Comparison of ENCODE assay signal across 18 cellular contexts in the genomic region with DNA sequence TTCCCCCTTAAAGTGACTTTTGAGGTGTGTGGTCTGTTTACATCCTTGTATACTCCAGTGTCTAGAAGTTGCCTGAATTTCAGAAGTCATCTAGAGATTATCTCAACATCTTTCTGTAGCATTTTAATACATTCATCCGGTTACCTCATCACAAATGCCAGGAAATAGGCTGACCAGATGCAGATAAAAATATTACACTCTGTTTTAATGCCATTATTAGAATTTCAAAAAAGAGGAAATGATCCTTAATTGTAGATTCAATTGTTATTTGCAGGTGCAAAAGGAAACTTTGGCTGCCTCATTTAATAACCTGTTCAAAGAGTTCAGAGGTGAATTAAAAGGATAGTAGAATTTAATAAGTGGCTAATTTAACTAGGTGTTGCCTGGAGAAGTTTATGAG.
DNase-seq lines count a peak whose midpoint lies in the region; ATAC-seq, FAIRE-seq and TF ChIP-seq lines count a peak whose summit lies in the region.
"Had no signal": no experiment of that assay in that cellular context is flagged by ENCODE, and none has a peak within 500 bp of the region (broad histone marks: within the 10 kb centered on the region; RNA-seq: fewer than 3 reads in every experiment).

No MANE protein-coding gene starts in this region.

- peak overlapping the region in 10 of 11 experiments; percentile 23 to 61 (median 40); a peak in 17 of 22 replicates for H3K4me2 ChIP-seq in BLaER1 treated with 17β-estradiol and CSF1 and Interleukin-3, amounts not matched to agents 10 nM and 100 nM
- H3K4me2 ChIP-seq: hepatocyte had no signal

- no peak overlapping the region for H3K27ac Mint-ChIP-seq in IgD-negative memory B cell
- no peak overlapping the region for H3K27ac Mint-ChIP-seq in endothelial cell (ENCODE audit: unreplicated experiment)
- H3K27ac Mint-ChIP-seq: stimulated activated naive CD8-positive, alpha-beta T cell treated with anti-CD3 and anti-CD28 coated beads, Interleukin-15, amount 100 ng/mL, for 72 hours had no signal

- H3K36me3 ChIP-seq in BLaER1 treated with 17β-estradiol and CSF1 and Interleukin-3, amounts not matched to agents 10 nM and 100 nM: no peaks in the 10 kb centered on the region
- H3K36me3 ChIP-seq: prostate gland had no signal

- H3K4me3 ChIP-seq in BLaER1 treated with 17β-estradiol and CSF1 and Interleukin-3, amounts not matched to agents 10 nM and 100 nM: no peak overlapping the region
- H3K4me3 ChIP-seq: body of pancreas, hepatocyte, prostate gland had no signal

- peak overlapping the region in 1 of 11 experiments; percentile 10; a peak in 1 of 22 replicates for H3K27ac ChIP-seq in BLaER1 treated with 17β-estradiol and CSF1 and Interleukin-3, amounts not matched to agents 10 nM and 100 nM
- H3K27ac ChIP-seq: body of pancreas, hepatocyte, prostate gland had no signal

- no peak for TF ChIP-seq CTCF in endothelial cell (IDR thresholded peaks at IDR 0.05; ENCODE audit: unreplicated experiment)

- ATAC-seq in HG02610 (IDR thresholded peaks at IDR 0.05; ENCODE audit: unreplicated experiment): peak; percentile 57
- no peak for ATAC-seq in GM19328 (IDR thresholded peaks at IDR 0.05; ENCODE audit: unreplicated experiment)
- ATAC-seq: body of pancreas; stimulated activated naive CD8-positive, alpha-beta T cell treated with anti-CD3 and anti-CD28 coated beads, Interleukin-15, amount 100 ng/mL, for 72 hours had no signal

- peaks cover 0 to 16% (median 10%) of the 10 kb centered on the region in 10 experiments; a peak in 17 of 20 replicates for H3K4me1 ChIP-seq in BLaER1 treated with 17β-estradiol and CSF1 and Interleukin-3, amounts not matched to agents 10 nM and 100 nM
- H3K4me1 ChIP-seq: body of pancreas, prostate gland had no signal

- H3K9me3 Mint-ChIP-seq in IgD-negative memory B cell: peaks cover 0 to 5% (median 5%) of the 10 kb centered on the region in 3 donors
- no peaks in the 10 kb centered on the region for H3K9me3 Mint-ChIP-seq in endothelial cell (ENCODE audit: unreplicated experiment)

- H4K20me1 ChIP-seq in BLaER1 treated with 17β-estradiol and CSF1 and Interleukin-3, amounts not matched to agents 10 nM and 100 nM: no peaks in the 10 kb centered on the region

- H3K27me3 ChIP-seq in BLaER1 treated with 17β-estradiol and CSF1 and Interleukin-3, amounts not matched to agents 10 nM and 100 nM: no peaks in the 10 kb centered on the region
- H3K27me3 ChIP-seq: body of pancreas, hepatocyte had no signal

- no peaks in the 10 kb centered on the region for H3K9me3 ChIP-seq in BLaER1 treated with 17β-estradiol and CSF1 and Interleukin-3, amounts not matched to agents 10 nM and 100 nM (replicated peaks in 1 of 11)
- H3K9me3 ChIP-seq: body of pancreas, prostate gland had no signal

- peak; percentile 44 for FAIRE-seq in GM19239 (lab: Jason Lieb, UNC)
- FAIRE-seq: TTC549 had no signal

- DNase-seq in GM19239 (ENCODE audit: insufficient read length, low spot score) (no peak), endothelial cell (ENCODE audit: low spot score) (no peak), NCI-H226 (no peak), RKO (ENCODE audit: low spot score) (no peak)
- DNase-seq: activated naive CD4-positive, alpha-beta T cell treated with Interleukin-2 at 50 U/mL for 16 hours; body of pancreas; dermis blood vessel endothelial cell; GF-D8; KBM-7; NCI-H1417 treated with DMSO at 0.1 percent for 48 hours; stimulated activated naive CD8-positive, alpha-beta T cell treated with anti-CD3 and anti-CD28 coated beads, Interleukin-15, amount 100 ng/mL, for 72 hours had no signal

- H3K4me1 Mint-ChIP-seq in IgD-negative memory B cell (peaks cover 16 to 25% (median 20%) of the 10 kb centered on the region in 3 donors), endothelial cell (ENCODE audit: unreplicated experiment) (peaks cover 4% of the 10 kb centered on the region)
- H3K4me1 Mint-ChIP-seq: stimulated activated naive CD8-positive, alpha-beta T cell treated with anti-CD3 and anti-CD28 coated beads, Interleukin-15, amount 100 ng/mL, for 72 hours had no signal

- H3K36me3 Mint-ChIP-seq in IgD-negative memory B cell (no peaks in the 10 kb centered on the region), endothelial cell (ENCODE audit: low read depth, unreplicated experiment) (no peaks in the 10 kb centered on the region)

- H3K27me3 Mint-ChIP-seq in IgD-negative memory B cell: no peaks in the 10 kb centered on the region
- peaks cover 1% of the 10 kb centered on the region for H3K27me3 Mint-ChIP-seq in endothelial cell (ENCODE audit: unreplicated experiment)
- H3K27me3 Mint-ChIP-seq: stimulated activated naive CD8-positive, alpha-beta T cell treated with anti-CD3 and anti-CD28 coated beads, Interleukin-15, amount 100 ng/mL, for 72 hours had no signal

- H3K9ac ChIP-seq in BLaER1 treated with 17β-estradiol and CSF1 and Interleukin-3, amounts not matched to agents 10 nM and 100 nM: no peak overlapping the region

- H3K4me3 Mint-ChIP-seq in IgD-negative memory B cell (peak overlapping the region in 3 of 4 donors; percentile 4 to 86 (median 69)), endothelial cell (ENCODE audit: unreplicated experiment) (no peak overlapping the region)
- H3K4me3 Mint-ChIP-seq: stimulated activated naive CD8-positive, alpha-beta T cell treated with anti-CD3 and anti-CD28 coated beads, Interleukin-15, amount 100 ng/mL, for 72 hours had no signal
